ENCODE assay signal across 8 cellular contexts in the genomic region with DNA sequence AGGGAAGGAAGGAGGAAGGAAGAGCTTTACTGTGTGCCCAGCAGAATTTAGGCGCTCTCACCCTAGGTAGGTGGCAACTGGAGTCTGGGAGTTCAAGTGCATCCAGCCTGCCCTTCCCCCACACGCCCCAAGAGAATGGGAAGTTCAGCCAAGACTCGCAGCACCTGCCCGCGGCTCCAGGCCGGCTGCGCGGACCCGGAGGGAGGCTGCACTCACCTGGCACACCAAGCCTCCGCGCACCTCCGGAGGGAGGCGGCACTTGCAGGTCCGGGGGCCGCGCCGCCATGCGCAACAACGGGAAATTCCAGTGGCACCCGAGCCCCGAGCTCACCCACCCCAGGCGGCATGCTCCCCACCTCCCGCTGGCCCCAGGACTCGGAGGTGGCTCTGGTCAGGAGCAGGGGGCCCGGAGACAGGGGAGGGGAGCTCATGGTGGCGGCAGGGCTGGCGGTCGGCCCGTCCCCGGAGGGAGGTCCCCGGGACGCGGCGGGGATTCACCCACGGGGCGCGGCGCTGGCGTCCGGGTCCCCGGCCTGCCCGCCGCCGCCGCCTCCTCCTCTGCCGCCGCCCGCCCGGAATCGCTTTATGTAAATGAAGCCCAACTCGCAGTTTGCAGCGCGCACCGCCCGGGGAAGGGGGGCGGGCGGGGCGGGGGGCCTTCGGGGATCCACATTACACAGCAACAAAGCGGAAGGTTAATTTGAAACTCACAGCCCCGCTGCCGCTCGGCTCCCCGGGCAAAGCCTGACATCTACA. TPM values are rescaled to one million over a fixed set of nuclear protein-coding genes. Genes with fewer than 3 reads are reported as not detected.
DNase-seq lines count a peak whose midpoint lies in the region; ATAC-seq and TF ChIP-seq lines count a peak whose summit lies in the region.

A gene with protein sequence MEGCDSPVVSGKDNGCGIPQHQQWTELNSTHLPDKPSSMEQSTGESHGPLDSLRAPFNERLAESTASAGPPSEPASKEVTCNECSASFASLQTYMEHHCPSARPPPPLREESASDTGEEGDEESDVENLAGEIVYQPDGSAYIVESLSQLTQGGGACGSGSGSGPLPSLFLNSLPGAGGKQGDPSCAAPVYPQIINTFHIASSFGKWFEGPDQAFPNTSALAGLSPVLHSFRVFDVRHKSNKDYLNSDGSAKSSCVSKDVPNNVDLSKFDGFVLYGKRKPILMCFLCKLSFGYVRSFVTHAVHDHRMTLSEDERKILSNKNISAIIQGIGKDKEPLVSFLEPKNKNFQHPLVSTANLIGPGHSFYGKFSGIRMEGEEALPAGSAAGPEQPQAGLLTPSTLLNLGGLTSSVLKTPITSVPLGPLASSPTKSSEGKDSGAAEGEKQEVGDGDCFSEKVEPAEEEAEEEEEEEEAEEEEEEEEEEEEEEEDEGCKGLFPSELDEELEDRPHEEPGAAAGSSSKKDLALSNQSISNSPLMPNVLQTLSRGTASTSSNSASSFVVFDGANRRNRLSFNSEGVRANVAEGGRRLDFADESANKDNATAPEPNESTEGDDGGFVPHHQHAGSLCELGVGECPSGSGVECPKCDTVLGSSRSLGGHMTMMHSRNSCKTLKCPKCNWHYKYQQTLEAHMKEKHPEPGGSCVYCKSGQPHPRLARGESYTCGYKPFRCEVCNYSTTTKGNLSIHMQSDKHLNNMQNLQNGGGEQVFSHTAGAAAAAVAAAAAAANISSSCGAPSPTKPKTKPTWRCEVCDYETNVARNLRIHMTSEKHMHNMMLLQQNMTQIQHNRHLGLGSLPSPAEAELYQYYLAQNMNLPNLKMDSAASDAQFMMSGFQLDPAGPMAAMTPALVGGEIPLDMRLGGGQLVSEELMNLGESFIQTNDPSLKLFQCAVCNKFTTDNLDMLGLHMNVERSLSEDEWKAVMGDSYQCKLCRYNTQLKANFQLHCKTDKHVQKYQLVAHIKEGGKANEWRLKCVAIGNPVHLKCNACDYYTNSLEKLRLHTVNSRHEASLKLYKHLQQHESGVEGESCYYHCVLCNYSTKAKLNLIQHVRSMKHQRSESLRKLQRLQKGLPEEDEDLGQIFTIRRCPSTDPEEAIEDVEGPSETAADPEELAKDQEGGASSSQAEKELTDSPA (N-terminal part only) (minus strand): TSS at position 593 of the 756 bp plus-strand sequence. CDS start 87,983 bp downstream, outside the sequence.

- H3K27ac Mint-ChIP-seq in central memory CD8-positive, alpha-beta T cell (ENCODE audit: low read depth) = no peak within 1 kb of the TSS
- H3K27ac Mint-ChIP-seq in stimulated activated effector memory CD8-positive, alpha-beta T cell treated with anti-CD3 and anti-CD28 coated beads, Interleukin-12 subunit alpha, Interleukin-12 subunit beta, amount 100 ng/mL, for 72 hours = no peak within 1 kb of the TSS

- no peaks in the 10 kb centered on the region for H3K9me3 Mint-ChIP-seq in central memory CD8-positive, alpha-beta T cell
- no peaks in the 10 kb centered on the region for H3K9me3 Mint-ChIP-seq in stimulated activated effector memory CD8-positive, alpha-beta T cell treated with anti-CD3 and anti-CD28 coated beads, Interleukin-12 subunit alpha, Interleukin-12 subunit beta, amount 100 ng/mL, for 72 hours

- no peaks in the 10 kb centered on the region for H3K9me3 ChIP-seq in DND-41 (ENCODE audit: insufficient read depth, low read length, severe bottlenecking)

- H3K4me1 Mint-ChIP-seq in central memory CD8-positive, alpha-beta T cell = no peaks in the 10 kb centered on the region
- H3K4me1 Mint-ChIP-seq in stimulated activated effector memory CD8-positive, alpha-beta T cell treated with anti-CD3 and anti-CD28 coated beads, Interleukin-12 subunit alpha, Interleukin-12 subunit beta, amount 100 ng/mL, for 72 hours = no peaks in the 10 kb centered on the region

- TF ChIP-seq CTCF in DND-41 (IDR thresholded peaks at IDR 0.05; ENCODE audit: borderline replicate concordance, extremely low read depth, low read length, poor library complexity, severe bottlenecking) = no peak

- H3K36me3 Mint-ChIP-seq in central memory CD8-positive, alpha-beta T cell (ENCODE audit: insufficient read depth) = no peaks in the 10 kb centered on the region
- H3K36me3 Mint-ChIP-seq in stimulated activated effector memory CD8-positive, alpha-beta T cell treated with anti-CD3 and anti-CD28 coated beads, Interleukin-12 subunit alpha, Interleukin-12 subunit beta, amount 100 ng/mL, for 72 hours = no peaks in the 10 kb centered on the region

- H4K20me1 ChIP-seq in DND-41 (ENCODE audit: insufficient read depth, low read length) = peaks cover 74% of the 10 kb centered on the region

- H3K4me1 ChIP-seq in DND-41 (ENCODE audit: insufficient read depth, low read length) = peaks cover 14% of the 10 kb centered on the region

- H3K4me3 ChIP-seq in DND-41 (ENCODE audit: low read depth in 1 of 2, low read length in 2 of 2) = peak within 1 kb of the TSS; percentile 18 to 56; a peak in 3 of 4 replicates

- no peaks in the 10 kb centered on the region for H3K79me2 ChIP-seq in DND-41 (ENCODE audit: insufficient read depth, low read length)

- intact Hi-C loops in left colon (cut with DNase I, micrococcal nuclease) = no loop called here

- H3K36me3 ChIP-seq in DND-41 (ENCODE audit: insufficient read depth, low read length) = no peaks in the 10 kb centered on the region

- DNase-seq in DND-41 = peak; percentile 75
- DNase-seq in SHP77 (lab: John Stamatoyannopoulos, UW) = peak; percentile 54 to 77
- no peak for DNase-seq in central memory CD8-positive, alpha-beta T cell (ENCODE audit: low spot score in 2 of 2)
- DNase-seq in left colon = peak; percentile 78 to 83
- no peak for DNase-seq in stimulated activated effector memory CD8-positive, alpha-beta T cell treated with anti-CD3 and anti-CD28 coated beads, Interleukin-12 subunit alpha, Interleukin-12 subunit beta, amount 100 ng/mL, for 72 hours (ENCODE audit: low spot score in 2 of 2)
- no peak for DNase-seq in OCI-M2 (lab: John Stamatoyannopoulos, UW; ENCODE audit: unreplicated experiment)

- H3K9ac ChIP-seq in DND-41 (ENCODE audit: low read depth, low read length) = peak within 1 kb of the TSS; percentile 59

- peak within 1 kb of the TSS; percentile 75 for H3K4me2 ChIP-seq in DND-41 (ENCODE audit: insufficient read depth, low read length)

- no peak within 1 kb of the TSS for H3K27ac ChIP-seq in DND-41 (ENCODE audit: low read length)

- peak within 1 kb of the TSS; percentile 66 for H2AFZ ChIP-seq in DND-41 (ENCODE audit: low read depth, low read length)

- no peak within 1 kb of the TSS for H3K4me3 Mint-ChIP-seq in central memory CD8-positive, alpha-beta T cell
- no peak within 1 kb of the TSS for H3K4me3 Mint-ChIP-seq in stimulated activated effector memory CD8-positive, alpha-beta T cell treated with anti-CD3 and anti-CD28 coated beads, Interleukin-12 subunit alpha, Interleukin-12 subunit beta, amount 100 ng/mL, for 72 hours

- peaks cover 20% of the 10 kb centered on the region for H3K27me3 ChIP-seq in DND-41 (ENCODE audit: insufficient read depth, low read length, poor library complexity)

- peaks cover 35% of the 10 kb centered on the region for H3K27me3 Mint-ChIP-seq in central memory CD8-positive, alpha-beta T cell

- ATAC-seq in DND-41 (ENCODE audit: insufficient read depth, low read depth) (peak; percentile 93), GM19324 (IDR thresholded peaks at IDR 0.05; ENCODE audit: low FRiP score, unreplicated experiment) (peak; percentile 80), HG03342 (IDR thresholded peaks at IDR 0.05; ENCODE audit: unreplicated experiment) (peak; percentile 73), left colon (peak; percentile 71)
- peak; percentile 28 for ATAC-seq in central memory CD8-positive, alpha-beta T cell (replicated peaks; ENCODE audit: extremely low read depth, poor library complexity, severe bottlenecking)
- ATAC-seq in stimulated activated effector memory CD8-positive, alpha-beta T cell treated with anti-CD3 and anti-CD28 coated beads, Interleukin-12 subunit alpha, Interleukin-12 subunit beta, amount 100 ng/mL, for 72 hours = peak; percentile 24

RNA-seq across cellular contexts. Expression of the gene that starts here (rescaled TPM):
- 10 to 100 TPM; 12.5 to 18.0 TPM for total RNA-seq in left colon

Comparison
In these comparisons a context has a peak if more than half of its experiments do, and no peak if none do; other contexts are left out.
1. ATAC-seq: peak in every context shown above with its lines; median percentile 93 in DND-41; 80 in GM19324; 73 in HG03342; 71 in left colon; 28 in central memory CD8-positive, alpha-beta T cell; 24 in stimulated activated effector memory CD8-positive, alpha-beta T cell treated with anti-CD3 and anti-CD28 coated beads, Interleukin-12 subunit alpha, Interleukin-12 subunit beta, amount 100 ng/mL, for 72 hours.
2. DNase-seq: peak in DND-41 (single experiment), SHP77 (2 of 2) and left colon (2 of 2); none in central memory CD8-positive, alpha-beta T cell (0 of 2), stimulated activated effector memory CD8-positive, alpha-beta T cell treated with anti-CD3 and anti-CD28 coated beads, Interleukin-12 subunit alpha, Interleukin-12 subunit beta, amount 100 ng/mL, for 72 hours (0 of 2) and OCI-M2 (single experiment).